Comparison of ENCODE assay signal across 15 cellular contexts in the genomic region with DNA sequence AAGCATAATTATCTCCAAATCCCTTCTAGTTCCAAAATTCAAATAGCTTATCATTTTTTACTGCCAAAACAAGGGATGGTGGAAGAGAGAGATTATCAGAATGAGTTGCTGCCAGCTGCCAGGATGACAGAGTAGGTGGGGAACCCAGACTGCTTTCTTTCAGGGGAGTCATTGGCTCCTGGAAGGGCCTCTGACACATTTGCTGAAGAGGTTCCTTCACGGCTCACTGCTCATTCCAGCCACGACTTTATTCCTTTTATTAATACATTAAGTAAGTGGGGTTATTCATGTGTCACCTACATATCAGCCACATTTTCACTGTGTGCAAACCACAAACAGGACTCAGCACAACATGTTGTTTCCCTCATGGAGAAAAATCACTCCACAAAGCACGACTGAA. TPM values are rescaled to one million over a fixed set of nuclear protein-coding genes. Genes with fewer than 3 reads are reported as not detected.
DNase-seq lines count a peak whose midpoint lies in the region; ATAC-seq, FAIRE-seq and TF ChIP-seq lines count a peak whose summit lies in the region.
"Had no signal": no experiment of that assay in that cellular context is flagged by ENCODE, and none has a peak within 500 bp of the region (broad histone marks: within the 10 kb centered on the region; RNA-seq: fewer than 3 reads in every experiment).

No MANE protein-coding gene starts in this region.

- H3K27ac ChIP-seq in HepG2 (ENCODE audit: extremely low read length, insufficient read depth, low read length): no peak overlapping the region
- H3K27ac ChIP-seq: KMS-11 had no signal

- FAIRE-seq in GM12892 (lab: Jason Lieb, UNC) (peak; percentile 74), HepG2 (lab: Jason Lieb, UNC) (no peak)

- TF ChIP-seq POLR2A in GM12892 (IDR thresholded peaks at IDR 0.05; ENCODE audit: low read depth, low read length) (no peak), erythroblast (IDR thresholded peaks at IDR 0.05; ENCODE audit: low read length) (no peak), HepG2 (IDR thresholded peaks at IDR 0.05; ENCODE audit: insufficient read depth in 1 of 2, low read depth in 2 of 2, low read length in 2 of 2) (no peak)

- no peak overlapping the region for H3K4me2 ChIP-seq in HepG2 (ENCODE audit: low read depth, low read length)
- H3K4me2 ChIP-seq: KMS-11 had no signal

- no TSS peak for BruUV-seq in HepG2 (replicated peaks; lab: Mats Ljungman, UMichigan)

- H3K27me3 ChIP-seq in HepG2 (ENCODE audit: control insufficient read depth in 1 of 2, insufficient read depth in 2 of 2, low read length in 2 of 2): peaks cover 0 to 14% of the 10 kb centered on the region in 2 experiments; a peak in 4 of 5 replicates

- no peak for DNase-seq in GM12892 (ENCODE audit: insufficient read length)
- DNase-seq in erythroblast (lab: John Stamatoyannopoulos, UW): peak; percentile 81 to 87
- DNase-seq in NCI-H2196 treated with DMSO at 0.1 percent for 48 hours (lab: John Stamatoyannopoulos, UW; ENCODE audit: unreplicated experiment): no peak
- no peak for DNase-seq in G401 (ENCODE audit: low spot score)
- DNase-seq in T-helper 1 cell: no peak
- DNase-seq in HepG2 (ENCODE audit: low spot score): no peak
- DNase-seq: activated CD4-positive, alpha-beta memory T cell treated with anti-CD3 and anti-CD28 coated beads, Interleukin-2, amount 10 ng/mL, durations not matched to agents 7 days and 5 days; glutamatergic neuron; HFFc6; stimulated activated CD4-positive, alpha-beta T cell treated with anti-CD3 and anti-CD28 coated beads, Interleukin-4, amount 100 ng/mL, for 4 hours; T-helper 17 cell had no signal

- TF ChIP-seq EP300 in HepG2 (IDR thresholded peaks at IDR 0.05; ENCODE audit: low read depth in 2 of 2, low read length in 2 of 2) (no peak), HepG2 (CRISPR knock-in tag; IDR thresholded peaks at IDR 0.05; ENCODE audit: borderline replicate concordance) (no peak)

- intact Hi-C loops in HepG2 (cut with micrococcal nuclease; ENCODE audit: unreplicated experiment): no loop called here

- peak; percentile 48 for ATAC-seq in GM19455 (IDR thresholded peaks at IDR 0.05; ENCODE audit: unreplicated experiment)
- ATAC-seq in HG03378 (IDR thresholded peaks at IDR 0.05; ENCODE audit: unreplicated experiment): peak; percentile 59
- ATAC-seq in HepG2: no peak
- ATAC-seq: T-helper 17 cell had no signal

- no peaks in the 10 kb centered on the region for H3K4me1 ChIP-seq in HepG2 (ENCODE audit: insufficient read depth, low read length)

- H3K79me2 ChIP-seq in HepG2 (ENCODE audit: insufficient read depth, low read length): no peaks in the 10 kb centered on the region

- POLR2A ChIA-PET in HepG2 (lab: Yijun Ruan, JAX): no interaction called here

- H3K36me3 ChIP-seq in HepG2 (replicated peaks in 1 of 2; ENCODE audit: control insufficient read depth in 1 of 2, insufficient read depth in 2 of 2, low read length in 2 of 2): no peaks in the 10 kb centered on the region

- no peaks in the 10 kb centered on the region for H3K9me3 ChIP-seq in HepG2 (ENCODE audit: low read length)

- CTCF ChIA-PET in HepG2 (lab: Yijun Ruan, JAX; ENCODE audit: low intra/inter-chr PET ratio, low total read pairs): no interaction called here

- TF ChIP-seq RAD21 in HepG2 (CRISPR knock-in tag; IDR thresholded peaks at IDR 0.05): no peak

- 1% methylated on average over 3 of the region's 3 CpGs for WGBS in HepG2 (ENCODE audit: low lambda C conversion rate)

- no peak overlapping the region for H3K4me3 ChIP-seq in HepG2 (replicated peaks in 1 of 3; ENCODE audit: insufficient read depth in 1 of 3, low read depth in 2 of 3, low read length in 3 of 3)

- no peak overlapping the region for H3K9ac ChIP-seq in HepG2 (ENCODE audit: insufficient read depth, low read depth, low read length)
- H3K9ac ChIP-seq: KMS-11 had no signal

- no peak overlapping the region for H2AFZ ChIP-seq in HepG2 (ENCODE audit: low read length)

- in situ Hi-C loops in G401 (cut with HindIII; ENCODE audit: low sequenced_read_pairs): no loop called here
- in situ Hi-C loops in HepG2 (cut with HindIII; ENCODE audit: extremely low pct_ligation_motif_present, low pct_unique_long_range_greater_than_20kb): no loop called here

- TF ChIP-seq CTCF in HepG2 (CRISPR knock-in tag; IDR thresholded peaks at IDR 0.05): no peak

- no peaks in the 10 kb centered on the region for H4K20me1 ChIP-seq in HepG2 (ENCODE audit: insufficient read depth, low read length)

RNA-seq across cellular contexts. Expression of a gene that starts 12.7 kb away (rescaled TPM):
- polyA plus RNA-seq in GM12892 (2012; ENCODE audit: missing spikeins): not detected
- total RNA-seq in G401 (2014; rRNA removed; shearing (Covaris generic)): not detected in 2 replicates
- total RNA-seq in HepG2 (2016; rRNA removed; fragmentation: Illumina TruSeq; extraction: Trizol): not detected in 2 replicates
- not detected in 2 replicates for total RNA-seq in HepG2 (2016; cell fraction: cytosol; rRNA removed; fragmentation: Illumina TruSeq; extraction: Trizol; ENCODE audit: low read depth)
- total RNA-seq in HepG2 (2016; cell fraction: insoluble cytoplasmic fraction; rRNA removed; fragmentation: Illumina TruSeq; extraction: Trizol): not detected in 2 replicates
- not detected in 2 replicates for total RNA-seq in HepG2 (2016; cell fraction: membrane; rRNA removed; fragmentation: Illumina TruSeq; extraction: Trizol)
- total RNA-seq in HepG2 (2016; cell fraction: nucleus; rRNA removed; fragmentation: Illumina TruSeq; extraction: Trizol): not detected in 2 replicates
- not detected in 2 replicates for polyA plus RNA-seq in HepG2 (2011; rRNA removed)
- polyA plus RNA-seq in HepG2 (2011; cell fraction: cytosol; rRNA removed): not detected in 2 replicates
- not detected in 2 replicates for polyA plus RNA-seq in HepG2 (2011; cell fraction: nucleus; rRNA removed)
- polyA plus RNA-seq in HepG2 (2012): not detected in 2 replicates
- not detected in 2 replicates for polyA plus RNA-seq in HepG2 (2016; cell fraction: cytosol; fragmentation: Illumina TruSeq; extraction: Trizol; ENCODE audit: low read depth)
- not detected in 2 replicates for polyA plus RNA-seq in HepG2 (2016; cell fraction: insoluble cytoplasmic fraction; fragmentation: Illumina TruSeq; extraction: Trizol; ENCODE audit: low read depth)
- polyA plus RNA-seq in HepG2 (2016; cell fraction: membrane; fragmentation: Illumina TruSeq; extraction: Trizol; ENCODE audit: low read depth): not detected in 2 replicates
- not detected in 2 replicates for polyA plus RNA-seq in HepG2 (2016; cell fraction: nucleus; fragmentation: Illumina TruSeq; extraction: Trizol; ENCODE audit: insufficient read depth, low read depth)
- polyA minus RNA-seq in HepG2 (2011; rRNA and poly(A)+ RNA removed; ENCODE audit: low replicate concordance): not detected in 2 replicates
- polyA minus RNA-seq in HepG2 (2011; cell fraction: cytosol; rRNA and poly(A)+ RNA removed): not detected in 2 replicates
- polyA minus RNA-seq in HepG2 (2011; cell fraction: nucleus; rRNA and poly(A)+ RNA removed): not detected in 2 replicates
- total RNA-seq: activated CD4-positive, alpha-beta memory T cell treated with anti-CD3 and anti-CD28 coated beads, Interleukin-2, amount 10 ng/mL, durations not matched to agents 7 days and 5 days; lower leg skin; T-helper 17 cell had no signal

RNA-seq across cellular contexts. Expression of a gene that starts 23.5 kb away (rescaled TPM):
- 68.8 TPM for polyA plus RNA-seq in GM12892 (2012; ENCODE audit: missing spikeins)
- 52.7 and 87.3 TPM in 2 replicates for total RNA-seq in G401 (2014; rRNA removed; shearing (Covaris generic))
- total RNA-seq in HepG2 (2016; rRNA removed; fragmentation: Illumina TruSeq; extraction: Trizol): 48.0 and 61.5 TPM in 2 replicates
- total RNA-seq in HepG2 (2016; cell fraction: cytosol; rRNA removed; fragmentation: Illumina TruSeq; extraction: Trizol; ENCODE audit: low read depth): 11.6 and 13.2 TPM in 2 replicates
- total RNA-seq in HepG2 (2016; cell fraction: insoluble cytoplasmic fraction; rRNA removed; fragmentation: Illumina TruSeq; extraction: Trizol): 50.1 and 58.9 TPM in 2 replicates
- total RNA-seq in HepG2 (2016; cell fraction: membrane; rRNA removed; fragmentation: Illumina TruSeq; extraction: Trizol): 10.8 and 14.2 TPM in 2 replicates
- total RNA-seq in HepG2 (2016; cell fraction: nucleus; rRNA removed; fragmentation: Illumina TruSeq; extraction: Trizol): 52.8 and 54.3 TPM in 2 replicates
- polyA plus RNA-seq in HepG2 (2011; rRNA removed): 22.0 and 26.0 TPM in 2 replicates
- polyA plus RNA-seq in HepG2 (2011; cell fraction: cytosol; rRNA removed): 10.7 and 14.0 TPM in 2 replicates
- 18.4 and 19.8 TPM in 2 replicates for polyA plus RNA-seq in HepG2 (2011; cell fraction: nucleus; rRNA removed)
- polyA plus RNA-seq in HepG2 (2012): 14.7 and 24.9 TPM in 2 replicates
- 5.8 and 6.1 TPM in 2 replicates for polyA plus RNA-seq in HepG2 (2016; cell fraction: cytosol; fragmentation: Illumina TruSeq; extraction: Trizol; ENCODE audit: low read depth)
- 57.5 and 60.8 TPM in 2 replicates for polyA plus RNA-seq in HepG2 (2016; cell fraction: insoluble cytoplasmic fraction; fragmentation: Illumina TruSeq; extraction: Trizol; ENCODE audit: low read depth)
- 6.9 and 7.7 TPM in 2 replicates for polyA plus RNA-seq in HepG2 (2016; cell fraction: membrane; fragmentation: Illumina TruSeq; extraction: Trizol; ENCODE audit: low read depth)
- polyA plus RNA-seq in HepG2 (2016; cell fraction: nucleus; fragmentation: Illumina TruSeq; extraction: Trizol; ENCODE audit: insufficient read depth, low read depth): 70.0 and 70.1 TPM in 2 replicates
- polyA minus RNA-seq in HepG2 (2011; rRNA and poly(A)+ RNA removed; ENCODE audit: low replicate concordance): 18.6 and 40.8 TPM in 2 replicates
- polyA minus RNA-seq in HepG2 (2011; cell fraction: cytosol; rRNA and poly(A)+ RNA removed): 9.4 and 10.3 TPM in 2 replicates
- polyA minus RNA-seq in HepG2 (2011; cell fraction: nucleus; rRNA and poly(A)+ RNA removed): 43.0 and 52.7 TPM in 2 replicates

RNA-seq across cellular contexts. Expression of a gene that starts 46.1 kb away (rescaled TPM):
- 35.5 TPM for polyA plus RNA-seq in GM12892 (2012; ENCODE audit: missing spikeins)
- 167 and 209 TPM in 2 replicates for total RNA-seq in G401 (2014; rRNA removed; shearing (Covaris generic))
- 105 and 160 TPM in 2 replicates for total RNA-seq in HepG2 (2016; rRNA removed; fragmentation: Illumina TruSeq; extraction: Trizol)
- total RNA-seq in HepG2 (2016; cell fraction: cytosol; rRNA removed; fragmentation: Illumina TruSeq; extraction: Trizol; ENCODE audit: low read depth): 19.3 and 23.4 TPM in 2 replicates
- 105 and 159 TPM in 2 replicates for total RNA-seq in HepG2 (2016; cell fraction: insoluble cytoplasmic fraction; rRNA removed; fragmentation: Illumina TruSeq; extraction: Trizol)
- total RNA-seq in HepG2 (2016; cell fraction: membrane; rRNA removed; fragmentation: Illumina TruSeq; extraction: Trizol): 62.7 and 72.7 TPM in 2 replicates
- 51.9 and 52.5 TPM in 2 replicates for total RNA-seq in HepG2 (2016; cell fraction: nucleus; rRNA removed; fragmentation: Illumina TruSeq; extraction: Trizol)
- 16.4 and 31.3 TPM in 2 replicates for polyA plus RNA-seq in HepG2 (2011; rRNA removed)
- polyA plus RNA-seq in HepG2 (2011; cell fraction: cytosol; rRNA removed): 16.5 and 20.2 TPM in 2 replicates
- polyA plus RNA-seq in HepG2 (2011; cell fraction: nucleus; rRNA removed): 8.6 and 11.5 TPM in 2 replicates
- 14.0 and 32.6 TPM in 2 replicates for polyA plus RNA-seq in HepG2 (2012)
- 15.7 and 21.9 TPM in 2 replicates for polyA plus RNA-seq in HepG2 (2016; cell fraction: cytosol; fragmentation: Illumina TruSeq; extraction: Trizol; ENCODE audit: low read depth)
- 147 and 153 TPM in 2 replicates for polyA plus RNA-seq in HepG2 (2016; cell fraction: insoluble cytoplasmic fraction; fragmentation: Illumina TruSeq; extraction: Trizol; ENCODE audit: low read depth)
- polyA plus RNA-seq in HepG2 (2016; cell fraction: membrane; fragmentation: Illumina TruSeq; extraction: Trizol; ENCODE audit: low read depth): 40.9 and 46.7 TPM in 2 replicates
- polyA plus RNA-seq in HepG2 (2016; cell fraction: nucleus; fragmentation: Illumina TruSeq; extraction: Trizol; ENCODE audit: insufficient read depth, low read depth): 58.2 and 59.5 TPM in 2 replicates
- polyA minus RNA-seq in HepG2 (2011; rRNA and poly(A)+ RNA removed; ENCODE audit: low replicate concordance): 19.7 and 33.7 TPM in 2 replicates
- 24.3 and 34.8 TPM in 2 replicates for polyA minus RNA-seq in HepG2 (2011; cell fraction: cytosol; rRNA and poly(A)+ RNA removed)
- 13.9 and 16.0 TPM in 2 replicates for polyA minus RNA-seq in HepG2 (2011; cell fraction: nucleus; rRNA and poly(A)+ RNA removed)

Comparison
In these comparisons a context has a peak if more than half of its experiments do, and no peak if none do; other contexts are left out.
1. DNase-seq: peak in erythroblast (2 of 2); none in GM12892 (single experiment), NCI-H2196 treated with DMSO at 0.1 percent for 48 hours (single experiment), G401 (single experiment), T-helper 1 cell (0 of 5) and HepG2 (single experiment).